29 cellular contexts compared by ENCODE assay signal in genomic region chr11:61743486-61744095, GRCh38.
"Had no signal": no experiment of that assay in that cellular context is flagged by ENCODE, and none has a peak within 500 bp of the region (broad histone marks: within the 10 kb centered on the region; RNA-seq: fewer than 3 reads in every experiment).

No MANE protein-coding gene starts in this region.

- H3K36me3 ChIP-seq: gastrocnemius medialis had no signal

- H3K4me1 ChIP-seq: foreskin keratinocyte, gastrocnemius medialis had no signal

- H3K27ac ChIP-seq: adrenal gland, body of pancreas, esophagus muscularis mucosa, foreskin keratinocyte, gastrocnemius medialis, VCaP had no signal

- H3K4me3 Mint-ChIP-seq: activated CD4-positive, alpha-beta memory T cell treated with anti-CD3 and anti-CD28 coated beads for 36 hours; activated CD8-positive, alpha-beta memory T cell treated with anti-CD3 and anti-CD28 coated beads, Interleukin-2, amount 10 ng/mL, durations not matched to agents 7 days and 5 days; activated CD8-positive, alpha-beta T cell treated with anti-CD3 and anti-CD28 coated beads, Interleukin-2, amount 10 ng/mL, durations not matched to agents 7 days and 5 days; activated naive CD4-positive, alpha-beta T cell treated with anti-CD3 and anti-CD28 coated beads for 36 hours; activated naive CD4-positive, alpha-beta T cell treated with anti-CD3 and anti-CD28 coated beads, Interleukin-2, amount 50 U/mL, for 24 hours; activated naive CD8-positive, alpha-beta T cell treated with anti-CD3 and anti-CD28 coated beads for 36 hours; activated naive CD8-positive, alpha-beta T cell treated with anti-CD3 and anti-CD28 coated beads, Interleukin-2, amount 50 U/mL, for 24 hours; activated T-helper 1 cell treated with anti-CD3 and anti-CD28 coated beads, Interleukin-12 subunit alpha, Interleukin-12 subunit beta, Interleukin-2, Interleukin-4 antibody, amounts not matched to agents 30 ng/mL and 10 ng/mL and 1 ng/mL, durations not matched to agents 14 hours and 24 hours and 36 hours; WTC11 had no signal

- H3K4me1 Mint-ChIP-seq: activated CD8-positive, alpha-beta memory T cell treated with anti-CD3 and anti-CD28 coated beads, Interleukin-2, amount 10 ng/mL, durations not matched to agents 7 days and 5 days; activated naive CD4-positive, alpha-beta T cell treated with anti-CD3 and anti-CD28 coated beads, Interleukin-2, amount 50 U/mL, for 24 hours; activated naive CD8-positive, alpha-beta T cell treated with anti-CD3 and anti-CD28 coated beads for 36 hours; activated naive CD8-positive, alpha-beta T cell treated with anti-CD3 and anti-CD28 coated beads, Interleukin-2, amount 50 U/mL, for 24 hours; WTC11 had no signal

- H3K9me3 ChIP-seq: adrenal gland, body of pancreas, esophagus muscularis mucosa, gastrocnemius medialis, heart right ventricle had no signal

- ATAC-seq: activated CD8-positive, alpha-beta memory T cell treated with anti-CD3 and anti-CD28 coated beads, Interleukin-2, amount 10 ng/mL, durations not matched to agents 7 days and 5 days; activated CD8-positive, alpha-beta T cell treated with anti-CD3 and anti-CD28 coated beads, Interleukin-2, amount 10 ng/mL, durations not matched to agents 7 days and 5 days; activated naive CD8-positive, alpha-beta T cell treated with anti-CD3 and anti-CD28 coated beads, Interleukin-2, amount 50 U/mL, for 24 hours; body of pancreas; foreskin keratinocyte; gastrocnemius medialis; heart right ventricle; WTC11 had no signal

- DNase-seq: activated CD4-positive, alpha-beta memory T cell treated with anti-CD3 and anti-CD28 coated beads for 36 hours; activated CD4-positive, alpha-beta T cell treated with anti-CD3 and anti-CD28 coated beads for 48 hours; activated CD8-positive, alpha-beta memory T cell treated with anti-CD3 and anti-CD28 coated beads, Interleukin-2, amount 10 ng/mL, durations not matched to agents 7 days and 5 days; activated CD8-positive, alpha-beta memory T cell treated with anti-CD3 and anti-CD28 coated beads, Interleukin-2, amount 50 U/mL, for 4 hours; activated CD8-positive, alpha-beta T cell treated with anti-CD3 and anti-CD28 coated beads, Interleukin-2, amount 10 ng/mL, durations not matched to agents 7 days and 5 days; activated effector memory CD4-positive, alpha-beta T cell treated with anti-CD3 and anti-CD28 coated beads, Interleukin-2, amount 50 U/mL, for 16 hours; activated naive CD4-positive, alpha-beta T cell treated with anti-CD3 and anti-CD28 coated beads for 36 hours; activated naive CD8-positive, alpha-beta T cell treated with anti-CD3 and anti-CD28 coated beads for 36 hours; activated naive CD8-positive, alpha-beta T cell treated with anti-CD3 and anti-CD28 coated beads, Interleukin-2, amount 50 U/mL, for 24 hours; activated T-cell treated with anti-CD3 and anti-CD28 coated beads, Interleukin-2, amount 50 U/mL, for 1 hour; activated T-cell treated with anti-CD3 and anti-CD28 coated beads, Interleukin-2, amount 50 U/mL, for 48 hours; adrenal gland; amygdala; aorta; body of pancreas; cortex of kidney; effector CD8-positive, alpha-beta T cell; foreskin keratinocyte; gastrocnemius medialis; heart right ventricle; T-helper 2 cell had no signal

- H3K27ac Mint-ChIP-seq: activated CD4-positive, alpha-beta memory T cell treated with anti-CD3 and anti-CD28 coated beads for 36 hours; activated CD8-positive, alpha-beta memory T cell treated with anti-CD3 and anti-CD28 coated beads, Interleukin-2, amount 10 ng/mL, durations not matched to agents 7 days and 5 days; activated CD8-positive, alpha-beta T cell treated with anti-CD3 and anti-CD28 coated beads, Interleukin-2, amount 10 ng/mL, durations not matched to agents 7 days and 5 days; activated naive CD4-positive, alpha-beta T cell treated with anti-CD3 and anti-CD28 coated beads for 36 hours; activated naive CD4-positive, alpha-beta T cell treated with anti-CD3 and anti-CD28 coated beads, Interleukin-2, amount 50 U/mL, for 24 hours; activated naive CD8-positive, alpha-beta T cell treated with anti-CD3 and anti-CD28 coated beads for 36 hours; activated naive CD8-positive, alpha-beta T cell treated with anti-CD3 and anti-CD28 coated beads, Interleukin-2, amount 50 U/mL, for 24 hours; activated T-helper 1 cell treated with anti-CD3 and anti-CD28 coated beads, Interleukin-12 subunit alpha, Interleukin-12 subunit beta, Interleukin-2, Interleukin-4 antibody, amounts not matched to agents 30 ng/mL and 10 ng/mL and 1 ng/mL, durations not matched to agents 14 hours and 24 hours and 36 hours; activated T-helper 2 cell treated with anti-CD3 and anti-CD28 coated beads, Interferon-gamma antibody, Interleukin-2, Interleukin-4, amounts not matched to agents 10 μg/mL and 5 μg/mL and 100 μg/mL, durations not matched to agents 14 hours and 24 hours and 36 hours; WTC11 had no signal

- H3K4me3 ChIP-seq: adrenal gland, body of pancreas, esophagus muscularis mucosa, gastrocnemius medialis, heart right ventricle had no signal

- H3K36me3 Mint-ChIP-seq: activated CD4-positive, alpha-beta memory T cell treated with anti-CD3 and anti-CD28 coated beads for 36 hours; activated CD8-positive, alpha-beta memory T cell treated with anti-CD3 and anti-CD28 coated beads, Interleukin-2, amount 10 ng/mL, durations not matched to agents 7 days and 5 days; activated naive CD4-positive, alpha-beta T cell treated with anti-CD3 and anti-CD28 coated beads, Interleukin-2, amount 50 U/mL, for 24 hours; activated naive CD8-positive, alpha-beta T cell treated with anti-CD3 and anti-CD28 coated beads for 36 hours had no signal

- H3K27me3 ChIP-seq: adrenal gland, body of pancreas, esophagus muscularis mucosa, foreskin keratinocyte, gastrocnemius medialis, heart right ventricle had no signal

- H3K9me3 Mint-ChIP-seq: activated CD4-positive, alpha-beta memory T cell treated with anti-CD3 and anti-CD28 coated beads for 36 hours; activated naive CD4-positive, alpha-beta T cell treated with anti-CD3 and anti-CD28 coated beads for 36 hours; activated naive CD4-positive, alpha-beta T cell treated with anti-CD3 and anti-CD28 coated beads, Interleukin-2, amount 50 U/mL, for 24 hours; activated naive CD8-positive, alpha-beta T cell treated with anti-CD3 and anti-CD28 coated beads for 36 hours; activated naive CD8-positive, alpha-beta T cell treated with anti-CD3 and anti-CD28 coated beads, Interleukin-2, amount 50 U/mL, for 24 hours; activated T-helper 1 cell treated with anti-CD3 and anti-CD28 coated beads, Interleukin-12 subunit alpha, Interleukin-12 subunit beta, Interleukin-2, Interleukin-4 antibody, amounts not matched to agents 30 ng/mL and 10 ng/mL and 1 ng/mL, durations not matched to agents 14 hours and 24 hours and 36 hours; activated T-helper 2 cell treated with anti-CD3 and anti-CD28 coated beads, Interferon-gamma antibody, Interleukin-2, Interleukin-4, amounts not matched to agents 10 μg/mL and 5 μg/mL and 100 μg/mL, durations not matched to agents 14 hours and 24 hours and 36 hours; WTC11 had no signal

- H3K27me3 Mint-ChIP-seq: activated CD4-positive, alpha-beta memory T cell treated with anti-CD3 and anti-CD28 coated beads for 36 hours; activated CD8-positive, alpha-beta memory T cell treated with anti-CD3 and anti-CD28 coated beads, Interleukin-2, amount 10 ng/mL, durations not matched to agents 7 days and 5 days; activated naive CD4-positive, alpha-beta T cell treated with anti-CD3 and anti-CD28 coated beads, Interleukin-2, amount 50 U/mL, for 24 hours; activated naive CD8-positive, alpha-beta T cell treated with anti-CD3 and anti-CD28 coated beads, Interleukin-2, amount 50 U/mL, for 24 hours had no signal

- FAIRE-seq: colon, TTC549 had no signal
